In genomic region chr7:102248456-102249395, GRCh38 we compare ENCODE assay signal across 21 cellular contexts. TPM values are rescaled to one million over a fixed set of nuclear protein-coding genes. Genes with fewer than 3 reads are reported as not detected.
DNase-seq lines count a peak whose midpoint lies in the region; ATAC-seq, FAIRE-seq and TF ChIP-seq lines count a peak whose summit lies in the region.
"Had no signal": no experiment of that assay in that cellular context is flagged by ENCODE, and none has a peak within 500 bp of the region (broad histone marks: within the 10 kb centered on the region; RNA-seq: fewer than 3 reads in every experiment).

No MANE protein-coding gene starts in this region.

- peak overlapping the region; percentile 14 to 56; a peak in 3 of 4 replicates for H3K4me2 ChIP-seq in H1 (ENCODE audit: insufficient read depth in 1 of 2, low read depth in 2 of 2, low read length in 2 of 2)

- H3K4me1 ChIP-seq in right cardiac atrium (ENCODE audit: control insufficient read depth, insufficient read depth, low read length): no peaks in the 10 kb centered on the region
- H3K4me1 ChIP-seq in heart left ventricle: no peaks in the 10 kb centered on the region
- peaks cover 0 to 10% (median 0%) of the 10 kb centered on the region in 4 experiments; a peak in 5 of 7 replicates for H3K4me1 ChIP-seq in H1 (replicated peaks in 1 of 4; ENCODE audit: control insufficient read depth in 3 of 4, insufficient read depth in 4 of 4, low read length in 3 of 4)
- H3K4me1 ChIP-seq in upper lobe of right lung: no peaks in the 10 kb centered on the region
- H3K4me1 ChIP-seq in thyroid gland: peaks cover 10 to 18% of the 10 kb centered on the region in 2 donors

- CTCF ChIA-PET in H1 (lab: Charles Lee; ENCODE audit: partially characterized antibody): interaction anchor here (0.7 to 4.5 kb wide), 12 partner anchors 9 to 624 kb away, joined by 3 to 20 read pairs (median 3); no protein-coding TSS in a partner anchor

- no peak overlapping the region for H3K56ac ChIP-seq in H1 (replicated peaks; ENCODE audit: insufficient read length, low read depth, low read length)

- no peak overlapping the region for H3K4ac ChIP-seq in H1 (replicated peaks; ENCODE audit: insufficient read length, low read depth, low read length)

- H3K27me3 ChIP-seq in right cardiac atrium (ENCODE audit: control insufficient read depth, insufficient read depth): no peaks in the 10 kb centered on the region
- no peaks in the 10 kb centered on the region for H3K27me3 ChIP-seq in heart left ventricle
- no peaks in the 10 kb centered on the region for H3K27me3 ChIP-seq in H1 (replicated peaks in 1 of 4; ENCODE audit: control insufficient read depth in 3 of 4, extremely low read depth in 1 of 4, insufficient read depth in 3 of 4, low read length in 3 of 4)
- H3K27me3 ChIP-seq in upper lobe of right lung: no peaks in the 10 kb centered on the region
- H3K27me3 ChIP-seq in thyroid gland: no peaks in the 10 kb centered on the region

- no peak overlapping the region for H2BK12ac ChIP-seq in H1 (ENCODE audit: low read depth, low read length)

- no peak overlapping the region for H2AFZ ChIP-seq in H1 (ENCODE audit: low read length)
- H2AFZ ChIP-seq: GM23248 had no signal

- peaks cover 0 to 57% (median 28%) of the 10 kb centered on the region in 9 donors for H3K36me3 ChIP-seq in heart left ventricle
- peaks cover 0 to 3% (median 1%) of the 10 kb centered on the region in 4 experiments; a peak in 3 of 8 replicates for H3K36me3 ChIP-seq in H1 (ENCODE audit: control insufficient read depth in 2 of 4, insufficient read depth in 4 of 4, low read length in 3 of 4)
- peaks cover 39% of the 10 kb centered on the region for H3K36me3 ChIP-seq in upper lobe of right lung
- peaks cover 0 to 8% of the 10 kb centered on the region in 2 donors for H3K36me3 ChIP-seq in thyroid gland

- H4K91ac ChIP-seq in H1 (replicated peaks; ENCODE audit: insufficient read length, low read length): no peak overlapping the region

- H4K5ac ChIP-seq in H1 (ENCODE audit: insufficient read length, low read depth, low read length): no peak overlapping the region

- TF ChIP-seq CTCF in heart left ventricle (IDR thresholded peaks at IDR 0.05): no peak
- peak; percentile 59 to 64 (median 61) for TF ChIP-seq CTCF in H1 (IDR thresholded peaks at IDR 0.05; ENCODE audit: control extremely low read depth in 1 of 3, insufficient read depth in 1 of 3, low read depth in 1 of 3, low read length in 3 of 3)
- TF ChIP-seq CTCF in upper lobe of right lung (IDR thresholded peaks at IDR 0.05): no peak
- no peak for TF ChIP-seq CTCF in thyroid gland (IDR thresholded peaks at IDR 0.05)

- TF ChIP-seq POLR2A in heart left ventricle (IDR thresholded peaks at IDR 0.05) (no peak), H1 (IDR thresholded peaks at IDR 0.05; ENCODE audit: control extremely low read depth in 1 of 2, low read depth in 2 of 2, low read length in 2 of 2) (no peak), thyroid gland (IDR thresholded peaks at IDR 0.05) (no peak)

- no peak for FAIRE-seq in H1 (lab: Jason Lieb, UNC)
- FAIRE-seq: GM12878 had no signal

- peak overlapping the region; percentile 62 for H4K8ac ChIP-seq in H1 (ENCODE audit: extremely low read depth, insufficient read depth, low read length)

- H4K20me1 ChIP-seq in H1 (replicated peaks in 1 of 2; ENCODE audit: control insufficient read depth in 1 of 2, insufficient read depth in 2 of 2, low read length in 2 of 2): no peaks in the 10 kb centered on the region

- peak overlapping the region; percentile 48; the same call in 1 of the 2 replicates for H3K18ac ChIP-seq in H1 (ENCODE audit: extremely low read depth, low read length)

- ATAC-seq in right cardiac atrium (peak; percentile 20 to 44), heart left ventricle (no peak), upper lobe of right lung (peak; percentile 32), GM18867 (IDR thresholded peaks at IDR 0.05; ENCODE audit: unreplicated experiment) (no peak)
- ATAC-seq: GM12878 had no signal

- H3K27ac ChIP-seq in right cardiac atrium (ENCODE audit: low read length): no peak overlapping the region
- no peak overlapping the region for H3K27ac ChIP-seq in heart left ventricle
- no peak overlapping the region for H3K27ac ChIP-seq in H1 (ENCODE audit: low read depth, low read length)
- no peak overlapping the region for H3K27ac ChIP-seq in upper lobe of right lung
- H3K27ac ChIP-seq in thyroid gland: no peak overlapping the region
- H3K27ac ChIP-seq: GM23248, SK-N-MC had no signal

- intact Hi-C loops in right cardiac atrium (cut with DNase I) (loop anchor here in 1 of 4 donors (10.0 kb wide), 1 partner anchor 64 kb away; no protein-coding TSS in a partner anchor), heart left ventricle (cut with DNase I) (loop anchor here in 1 of 10 donors (10.0 kb wide), 1 partner anchor 644 kb away; no protein-coding TSS in a partner anchor), upper lobe of right lung (cut with DNase I) (no loop called here), thyroid gland (cut with DNase I) (no loop called here)

- H3K9ac ChIP-seq in H1 (replicated peaks in 1 of 4; ENCODE audit: extremely low read depth in 1 of 4, low read depth in 3 of 4, low read length in 3 of 4): peak overlapping the region in 2 of 4 experiments; percentile 20 to 40; a peak in 2 of 7 replicates
- H3K9ac ChIP-seq: GM23248 had no signal

- H2BK120ac ChIP-seq in H1 (replicated peaks; ENCODE audit: low read depth, low read length): no peak overlapping the region

- H2BK15ac ChIP-seq in H1 (ENCODE audit: low read length): no peak overlapping the region

- H3K23ac ChIP-seq in H1 (ENCODE audit: insufficient read length): no peak overlapping the region

- peak; percentile 17 to 54; a peak in 3 of 4 replicates for TF ChIP-seq RAD21 in H1 (IDR thresholded peaks at IDR 0.05 in 1 of 2, conservative IDR thresholded peaks at IDR 0.05 in 1 of 2; ENCODE audit: low read depth in 2 of 2, low read length in 2 of 2)

- H3K4me3 ChIP-seq in right cardiac atrium (ENCODE audit: low read length) (no peak overlapping the region), heart left ventricle (no peak overlapping the region), H1 (ENCODE audit: extremely low read depth in 1 of 4, insufficient read depth in 2 of 4, low read depth in 3 of 4, low read length in 4 of 4) (peak overlapping the region in 2 of 4 experiments; percentile 3 to 52; a peak in 5 of 8 replicates), upper lobe of right lung (no peak overlapping the region), thyroid gland (replicated peaks in 1 of 3) (no peak overlapping the region)
- H3K4me3 ChIP-seq: GM12878, GM23248, SK-N-MC had no signal

- peak in 1 of 3 donors; percentile 58 for DNase-seq in right cardiac atrium
- DNase-seq in heart left ventricle: no peak
- peak; percentile 36 to 88 for DNase-seq in H1 (ENCODE audit: low read depth in 1 of 2, low spot score in 2 of 2)
- peak; percentile 53 for DNase-seq in islet precursor cell
- DNase-seq in upper lobe of right lung: no peak
- no peak for DNase-seq in Kasumi-1 (lab: John Stamatoyannopoulos, UW)
- no peak for DNase-seq in thyroid gland
- DNase-seq: COR-L47, DMS 273 treated with DMSO at 0.1 percent for 48 hours, GM23248, NCI-H1105, NCI-H1694, NCI-H2107, NCI-H2227 treated with DMSO at 0.1 percent for 48 hours, NCI-H510A treated with DMSO at 0.1 percent for 48 hours, NCI-H774, OCI-M1, Right ventricle myocardium superior had no signal

- H3K79me1 ChIP-seq in H1 (ENCODE audit: low read depth, low read length): no peaks in the 10 kb centered on the region

- H3K23me2 ChIP-seq in H1 (ENCODE audit: low read depth, low read length): no peaks in the 10 kb centered on the region

- no peak overlapping the region for H2BK20ac ChIP-seq in H1 (ENCODE audit: low read length)

- H2BK5ac ChIP-seq in H1 (ENCODE audit: low read depth, low read length): no peak overlapping the region

- no peak for TF ChIP-seq EP300 in H1 (IDR thresholded peaks at IDR 0.05; ENCODE audit: borderline replicate concordance in 1 of 2, low read depth in 2 of 2, low read length in 2 of 2)

- no peak overlapping the region for H3K14ac ChIP-seq in H1 (ENCODE audit: insufficient read length)

- no peaks in the 10 kb centered on the region for H3K79me2 ChIP-seq in H1 (ENCODE audit: control insufficient read depth in 1 of 2, insufficient read depth in 2 of 2, low read length in 2 of 2)

- H2AK5ac ChIP-seq in H1 (ENCODE audit: low read depth, low read length): no peak overlapping the region

- POLR2A ChIA-PET in H1 (lab: Charles Lee; ENCODE audit: partially characterized antibody): interaction anchor here (1.8 kb wide), 1 partner anchor 20 kb away, joined by 4 read pairs; no protein-coding TSS in a partner anchor

- WGBS in right cardiac atrium: 88% methylated on average over 117 of the region's 117 CpGs
- 84 to 92% (median 89%) methylated on average over 47 to 117 of the region's 117 CpGs for WGBS in heart left ventricle, 4 donors
- WGBS in H1 (ENCODE audit: extremely low coverage in 1 of 2, insufficient coverage in 1 of 2, insufficient read length in 1 of 2, insufficient replicate concordance in 2 of 2, low coverage in 1 of 2, low lambda C conversion rate in 2 of 2, missing lambda C conversion rate in 1 of 2), 2 experiments: 54% methylated on average over 58 of the region's 117 CpGs; no CpG with 5 or more reads in 1 of the 2 experiments
- 89 to 93% methylated on average over 93 to 94 of the region's 117 CpGs for WGBS in thyroid gland, 2 donors

- H3K9me3 ChIP-seq in right cardiac atrium (ENCODE audit: control insufficient read depth, low read length) (no peaks in the 10 kb centered on the region), heart left ventricle (no peaks in the 10 kb centered on the region), H1 (ENCODE audit: insufficient read depth in 2 of 2, low read depth in 1 of 2, low read length in 1 of 2) (no peaks in the 10 kb centered on the region), upper lobe of right lung (no peaks in the 10 kb centered on the region), thyroid gland (no peaks in the 10 kb centered on the region)

TF ChIP-seq in H1, 55 proteins besides CTCF, POLR2A, EP300 and RAD21 (continues in another document):
- no peak; the same call in none of the 2 replicates for TF ChIP-seq GABPA (IDR thresholded peaks at IDR 0.05; ENCODE audit: borderline replicate concordance, insufficient read depth, low read length)

RNA-seq across cellular contexts. Expression of gene SH2B2, which starts 37.9 kb away (rescaled TPM):
- 1 to 10 TPM in 2 of 4 donors, under 1 TPM in 2; 0.49 to 2.8 (median 1.2) TPM for total RNA-seq in right cardiac atrium
- 0.84 TPM for polyA plus RNA-seq in right cardiac atrium
- total RNA-seq in heart left ventricle: 1 to 10 TPM in 8 of 9 donors, under 1 TPM in 1; 1.00 to 5.7 (median 2.5) TPM
- 1 to 10 TPM in 1 of 2 donors, under 1 TPM in 1; 0.50 to 2.2 TPM for polyA plus RNA-seq in heart left ventricle
- total RNA-seq in H1 (2021; fragmentation: NEBNext Ultra II Directional; extraction: Animal tissue kit (Norgen Biotek cat#: 25700)): 17.5 and 18.7 TPM in 2 replicates
- polyA plus RNA-seq in H1 (2011; rRNA removed): 11.5 and 21.0 TPM in 2 replicates
- polyA plus RNA-seq in H1 (2011; cell fraction: cytosol; rRNA removed): 11.9 TPM
- polyA plus RNA-seq in H1 (2011; cell fraction: nucleus; rRNA removed): 13.6 TPM
- polyA plus RNA-seq in H1 (2012, experiment 1 of 2): 4.5 to 12.5 TPM (median 10.7 TPM) in 4 replicates
- polyA plus RNA-seq in H1 (2012, experiment 2 of 2): 6.4 TPM
- polyA plus RNA-seq in H1 (2013, experiment 1 of 2): 6.5 TPM
- 7.5 TPM for polyA plus RNA-seq in H1 (2013, experiment 2 of 2)
- 5.3 and 6.7 TPM in 2 replicates for polyA minus RNA-seq in H1 (2011; rRNA and poly(A)+ RNA removed)
- polyA minus RNA-seq in H1 (2011; cell fraction: cytosol; rRNA and poly(A)+ RNA removed): 11.3 TPM
- 7.5 TPM for polyA minus RNA-seq in H1 (2011; cell fraction: nucleus; rRNA and poly(A)+ RNA removed)
- total RNA-seq in upper lobe of right lung: 13.2 TPM
- total RNA-seq in thyroid gland: 10 to 100 TPM in 3 of 4 donors, 1 to 10 TPM in 1; 7.7 to 19.3 (median 14.6) TPM

Comparison
In these comparisons a context has a peak if more than half of its experiments do, and no peak if none do; other contexts are left out.
1. ATAC-seq: peak in right cardiac atrium (2 of 2) and upper lobe of right lung (single experiment); none in heart left ventricle (0 of 4) and GM18867 (single experiment).
2. DNase-seq: peak in H1 (2 of 2) and islet precursor cell (single experiment); none in heart left ventricle (0 of 5), upper lobe of right lung (single experiment), Kasumi-1 (0 of 2) and thyroid gland (0 of 2).
3. CTCF ChIP-seq: peak in H1 (3 of 3); none in heart left ventricle (0 of 12), upper lobe of right lung (single experiment) and thyroid gland (0 of 6).